Comparison of ENCODE assay signal across 36 cellular contexts in the genomic region with DNA sequence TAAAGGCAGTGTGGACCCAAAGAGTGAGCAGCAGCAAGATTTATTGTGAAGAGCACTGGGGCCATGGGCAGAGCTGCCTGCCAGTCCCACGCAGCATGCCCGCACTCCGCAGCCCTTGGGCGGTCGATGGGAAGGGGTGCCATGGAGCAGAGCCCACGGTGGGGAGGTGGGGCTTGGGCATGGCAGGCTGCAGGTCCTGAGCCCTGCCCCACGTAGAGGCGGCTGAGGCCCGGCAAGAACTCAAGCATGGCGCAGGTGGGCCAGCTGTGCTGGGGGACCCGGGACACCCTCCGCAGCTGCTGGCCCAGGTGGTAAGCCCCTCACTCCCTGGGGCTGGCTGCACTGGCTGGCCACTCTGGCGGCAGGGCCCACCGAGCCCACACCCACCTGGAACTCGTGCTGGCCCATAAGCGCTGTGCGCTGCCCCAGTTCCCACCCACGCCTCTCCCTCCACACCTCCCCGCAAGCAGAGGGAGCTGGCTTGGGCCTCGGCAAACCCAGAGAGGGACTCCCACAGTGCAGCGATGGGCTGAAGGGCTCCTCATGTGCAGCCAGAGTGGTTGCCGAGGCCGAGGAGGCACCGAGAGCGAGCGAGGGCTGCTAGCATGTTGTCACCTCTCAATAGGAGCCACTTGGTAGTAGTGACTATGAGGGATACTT.
"Had no signal": no experiment of that assay in that cellular context is flagged by ENCODE, and none has a peak within 500 bp of the region (broad histone marks: within the 10 kb centered on the region; RNA-seq: fewer than 3 reads in every experiment).

No MANE protein-coding gene starts in this region.

- H3K27me3 Mint-ChIP-seq: activated CD4-positive, alpha-beta memory T cell treated with anti-CD3 and anti-CD28 coated beads, Interleukin-2, amount 10 ng/mL, durations not matched to agents 7 days and 5 days; activated CD4-positive, alpha-beta T cell treated with anti-CD3 and anti-CD28 coated beads for 36 hours; activated CD4-positive, alpha-beta T cell treated with anti-CD3 and anti-CD28 coated beads, Interleukin-2, amount 10 ng/mL, durations not matched to agents 7 days and 5 days; activated CD8-positive, alpha-beta memory T cell treated with anti-CD3 and anti-CD28 coated beads, Interleukin-2, amount 10 ng/mL, durations not matched to agents 7 days and 5 days; activated naive CD4-positive, alpha-beta T cell treated with anti-CD3 and anti-CD28 coated beads, Interleukin-2, amount 50 U/mL, for 24 hours; activated naive CD8-positive, alpha-beta T cell; activated naive CD8-positive, alpha-beta T cell treated with anti-CD3 and anti-CD28 coated beads, Interleukin-2, amount 10 ng/mL, durations not matched to agents 7 days and 5 days; activated naive CD8-positive, alpha-beta T cell treated with anti-CD3 and anti-CD28 coated beads, Interleukin-2, amount 50 U/mL, for 24 hours; activated T-cell treated with anti-CD3 and anti-CD28 coated beads, Interleukin-2, amount 50 U/mL, for 24 hours; central memory CD8-positive, alpha-beta T cell had no signal

- H3K27ac ChIP-seq: body of pancreas, brain microvascular endothelial cell, breast epithelium, WERI-Rb-1 had no signal

- H3K9me3 Mint-ChIP-seq: activated CD4-positive, alpha-beta memory T cell treated with anti-CD3 and anti-CD28 coated beads, Interleukin-2, amount 10 ng/mL, durations not matched to agents 7 days and 5 days; activated naive CD4-positive, alpha-beta T cell treated with anti-CD3 and anti-CD28 coated beads for 36 hours; activated naive CD4-positive, alpha-beta T cell treated with anti-CD3 and anti-CD28 coated beads, Interleukin-2, amount 50 U/mL, for 24 hours; activated naive CD8-positive, alpha-beta T cell treated with anti-CD3 and anti-CD28 coated beads, Interleukin-2, amount 10 ng/mL, durations not matched to agents 7 days and 5 days; activated naive CD8-positive, alpha-beta T cell treated with anti-CD3 and anti-CD28 coated beads, Interleukin-2, amount 50 U/mL, for 24 hours had no signal

- H3K4me3 Mint-ChIP-seq: activated CD4-positive, alpha-beta memory T cell treated with anti-CD3 and anti-CD28 coated beads, Interleukin-2, amount 10 ng/mL, durations not matched to agents 7 days and 5 days; activated CD4-positive, alpha-beta T cell treated with anti-CD3 and anti-CD28 coated beads for 36 hours; activated CD4-positive, alpha-beta T cell treated with anti-CD3 and anti-CD28 coated beads, Interleukin-2, amount 10 ng/mL, durations not matched to agents 7 days and 5 days; activated CD8-positive, alpha-beta memory T cell treated with anti-CD3 and anti-CD28 coated beads, Interleukin-2, amount 10 ng/mL, durations not matched to agents 7 days and 5 days; activated CD8-positive, alpha-beta T cell treated with anti-CD3 and anti-CD28 coated beads, Interleukin-2, amount 10 ng/mL, durations not matched to agents 7 days and 5 days; activated naive CD4-positive, alpha-beta T cell treated with anti-CD3 and anti-CD28 coated beads for 36 hours; activated naive CD4-positive, alpha-beta T cell treated with anti-CD3 and anti-CD28 coated beads, Interleukin-2, amount 50 U/mL, for 24 hours; activated naive CD8-positive, alpha-beta T cell; activated naive CD8-positive, alpha-beta T cell treated with anti-CD3 and anti-CD28 coated beads, Interleukin-2, amount 10 ng/mL, durations not matched to agents 7 days and 5 days; activated naive CD8-positive, alpha-beta T cell treated with anti-CD3 and anti-CD28 coated beads, Interleukin-2, amount 50 U/mL, for 24 hours; activated T-cell treated with anti-CD3 and anti-CD28 coated beads, Interleukin-2, amount 50 U/mL, for 24 hours; central memory CD8-positive, alpha-beta T cell; T-helper 1 cell treated with Interleukin-12 subunit alpha and Interleukin-12 subunit beta and Interleukin-4 antibody, amounts not matched to agents 30 μg/mL and 1 μg/mL, for 36 hours; T-helper 2 cell treated with Interferon-gamma antibody and Interleukin-4, amounts not matched to agents 5 μg/mL and 100 μg/mL, for 36 hours; WTC11 had no signal

- ATAC-seq: activated CD4-positive, alpha-beta T cell treated with anti-CD3 and anti-CD28 coated beads for 36 hours; activated CD4-positive, CD25-positive, alpha-beta regulatory T cell treated with anti-CD3 and anti-CD28 coated beads, Interleukin-2, amount 50 U/mL, for 24 hours; activated CD8-positive, alpha-beta memory T cell treated with anti-CD3 and anti-CD28 coated beads, Interleukin-2, amount 10 ng/mL, durations not matched to agents 7 days and 5 days; activated CD8-positive, alpha-beta T cell treated with anti-CD3 and anti-CD28 coated beads, Interleukin-2, amount 10 ng/mL, durations not matched to agents 7 days and 5 days; activated naive CD8-positive, alpha-beta T cell treated with anti-CD3 and anti-CD28 coated beads, Interleukin-2, amount 50 U/mL, for 24 hours; body of pancreas; WTC11 had no signal

- H3K27me3 ChIP-seq: body of pancreas, brain microvascular endothelial cell, breast epithelium had no signal

- DNase-seq: activated CD4-positive, alpha-beta memory T cell treated with anti-CD3 and anti-CD28 coated beads, Interleukin-2, amount 10 ng/mL, durations not matched to agents 7 days and 5 days; activated CD4-positive, alpha-beta T cell treated with anti-CD3 and anti-CD28 coated beads for 1 hour; activated CD4-positive, alpha-beta T cell treated with anti-CD3 and anti-CD28 coated beads for 36 hours; activated CD4-positive, alpha-beta T cell treated with anti-CD3 and anti-CD28 coated beads for 48 hours; activated CD4-positive, alpha-beta T cell treated with anti-CD3 and anti-CD28 coated beads, Interleukin-2, amount 10 ng/mL, durations not matched to agents 7 days and 5 days; activated CD4-positive, alpha-beta T cell treated with anti-CD3 and anti-CD28 coated beads, Interleukin-2, amount 50 U/mL, for 48 hours; activated CD4-positive, CD25-positive, alpha-beta regulatory T cell; activated CD8-positive, alpha-beta memory T cell treated with anti-CD3 and anti-CD28 coated beads for 24 hours; activated CD8-positive, alpha-beta memory T cell treated with anti-CD3 and anti-CD28 coated beads, Interleukin-2, amount 10 ng/mL, durations not matched to agents 7 days and 5 days; activated CD8-positive, alpha-beta memory T cell treated with anti-CD3 and anti-CD28 coated beads, Interleukin-2, amount 50 U/mL, for 48 hours; activated CD8-positive, alpha-beta T cell treated with anti-CD3 and anti-CD28 coated beads, Interleukin-2, amount 10 ng/mL, durations not matched to agents 7 days and 5 days; activated effector memory CD4-positive, alpha-beta T cell treated with anti-CD3 and anti-CD28 coated beads, Interleukin-2, amount 50 U/mL, for 16 hours; activated naive CD4-positive, alpha-beta T cell; activated naive CD4-positive, alpha-beta T cell treated with anti-CD3 and anti-CD28 coated beads for 36 hours; activated naive CD8-positive, alpha-beta T cell treated with anti-CD3 and anti-CD28 coated beads, Interleukin-2, amount 10 ng/mL, durations not matched to agents 7 days and 5 days; activated naive CD8-positive, alpha-beta T cell treated with anti-CD3 and anti-CD28 coated beads, Interleukin-2, amount 50 U/mL, for 24 hours; activated T-cell treated with anti-CD3 and anti-CD28 coated beads, Interleukin-2, amount 50 U/mL, for 24 hours; activated T-cell treated with anti-CD3 and anti-CD28 coated beads, Interleukin-2, amount 50 U/mL, for 48 hours; amygdala; body of pancreas; brain microvascular endothelial cell; caudate nucleus; cerebellar nuclear complex; SW 1271; T-helper 1 cell; T-helper 2 cell; T-helper 9 cell; WERI-Rb-1 had no signal

- H3K4me1 Mint-ChIP-seq: activated CD4-positive, alpha-beta memory T cell treated with anti-CD3 and anti-CD28 coated beads, Interleukin-2, amount 10 ng/mL, durations not matched to agents 7 days and 5 days; activated CD4-positive, alpha-beta T cell treated with anti-CD3 and anti-CD28 coated beads for 36 hours; activated CD4-positive, alpha-beta T cell treated with anti-CD3 and anti-CD28 coated beads, Interleukin-2, amount 10 ng/mL, durations not matched to agents 7 days and 5 days; activated CD8-positive, alpha-beta memory T cell treated with anti-CD3 and anti-CD28 coated beads, Interleukin-2, amount 10 ng/mL, durations not matched to agents 7 days and 5 days; activated naive CD4-positive, alpha-beta T cell treated with anti-CD3 and anti-CD28 coated beads, Interleukin-2, amount 50 U/mL, for 24 hours; activated naive CD8-positive, alpha-beta T cell treated with anti-CD3 and anti-CD28 coated beads, Interleukin-2, amount 10 ng/mL, durations not matched to agents 7 days and 5 days; activated naive CD8-positive, alpha-beta T cell treated with anti-CD3 and anti-CD28 coated beads, Interleukin-2, amount 50 U/mL, for 24 hours; central memory CD8-positive, alpha-beta T cell; WTC11 had no signal

- H3K36me3 Mint-ChIP-seq: activated CD8-positive, alpha-beta memory T cell treated with anti-CD3 and anti-CD28 coated beads, Interleukin-2, amount 10 ng/mL, durations not matched to agents 7 days and 5 days; activated naive CD4-positive, alpha-beta T cell treated with anti-CD3 and anti-CD28 coated beads, Interleukin-2, amount 50 U/mL, for 24 hours; activated naive CD8-positive, alpha-beta T cell; activated naive CD8-positive, alpha-beta T cell treated with anti-CD3 and anti-CD28 coated beads, Interleukin-2, amount 10 ng/mL, durations not matched to agents 7 days and 5 days had no signal

- H3K9me3 ChIP-seq: body of pancreas had no signal

- H3K27ac Mint-ChIP-seq: activated CD4-positive, alpha-beta memory T cell treated with anti-CD3 and anti-CD28 coated beads, Interleukin-2, amount 10 ng/mL, durations not matched to agents 7 days and 5 days; activated CD4-positive, alpha-beta T cell treated with anti-CD3 and anti-CD28 coated beads for 36 hours; activated CD4-positive, alpha-beta T cell treated with anti-CD3 and anti-CD28 coated beads, Interleukin-2, amount 10 ng/mL, durations not matched to agents 7 days and 5 days; activated CD8-positive, alpha-beta memory T cell treated with anti-CD3 and anti-CD28 coated beads, Interleukin-2, amount 10 ng/mL, durations not matched to agents 7 days and 5 days; activated CD8-positive, alpha-beta T cell treated with anti-CD3 and anti-CD28 coated beads, Interleukin-2, amount 10 ng/mL, durations not matched to agents 7 days and 5 days; activated naive CD4-positive, alpha-beta T cell treated with anti-CD3 and anti-CD28 coated beads for 36 hours; activated naive CD4-positive, alpha-beta T cell treated with anti-CD3 and anti-CD28 coated beads, Interleukin-2, amount 50 U/mL, for 24 hours; activated naive CD8-positive, alpha-beta T cell; activated naive CD8-positive, alpha-beta T cell treated with anti-CD3 and anti-CD28 coated beads, Interleukin-2, amount 10 ng/mL, durations not matched to agents 7 days and 5 days; activated naive CD8-positive, alpha-beta T cell treated with anti-CD3 and anti-CD28 coated beads, Interleukin-2, amount 50 U/mL, for 24 hours; activated T-cell treated with anti-CD3 and anti-CD28 coated beads, Interleukin-2, amount 50 U/mL, for 24 hours; T-helper 1 cell treated with Interleukin-12 subunit alpha and Interleukin-12 subunit beta and Interleukin-4 antibody, amounts not matched to agents 30 μg/mL and 1 μg/mL, for 36 hours; T-helper 2 cell treated with Interferon-gamma antibody and Interleukin-4, amounts not matched to agents 5 μg/mL and 100 μg/mL, for 36 hours; WTC11 had no signal

- H3K4me1 ChIP-seq: body of pancreas, breast epithelium had no signal

- H3K4me3 ChIP-seq: body of pancreas, breast epithelium had no signal

- H3K36me3 ChIP-seq: brain microvascular endothelial cell, breast epithelium, WERI-Rb-1 had no signal
